Comparison of ENCODE assay signal across 1 cellular context in genomic region chr1:203340112-203340804, GRCh38.
TF ChIP-seq lines count a peak whose summit lies in the region.

No MANE protein-coding gene starts in this region.

TF ChIP-seq in HCT116, 20 proteins besides CTCF, POLR2A, EP300 and RAD21 (continued from another document):
- TF ChIP-seq CEBPB (IDR thresholded peaks at IDR 0.05; ENCODE audit: low read depth) = no peak
